Comparison of ENCODE assay signal across 8 cellular contexts in the genomic region with DNA sequence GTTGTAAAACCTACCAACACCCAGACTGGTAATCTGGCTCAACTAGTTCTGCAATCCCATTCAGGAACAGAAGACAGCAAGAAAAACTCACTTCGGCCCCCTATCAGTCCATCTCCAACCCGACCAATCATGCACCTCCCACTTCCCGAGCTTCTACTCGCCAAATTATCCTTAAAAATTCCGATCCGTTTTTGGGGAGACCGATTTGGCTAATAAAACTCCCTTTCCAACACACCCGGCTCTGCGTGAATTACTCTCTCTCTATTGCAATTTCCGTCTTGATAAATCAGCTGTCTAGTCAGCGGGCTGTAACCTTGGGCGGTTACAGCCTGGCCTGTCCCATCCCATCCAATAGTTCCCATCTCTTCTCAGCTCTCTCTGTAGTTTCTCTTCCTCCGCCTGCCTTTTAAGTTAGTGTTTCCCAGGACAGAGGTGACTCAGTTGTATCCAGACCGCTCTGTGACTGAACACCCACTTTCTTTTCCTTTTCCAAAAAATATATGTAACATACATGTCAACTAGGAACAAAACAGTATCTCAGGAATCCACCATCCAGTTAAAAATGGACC. TPM values are rescaled to one million over a fixed set of nuclear protein-coding genes. Genes with fewer than 3 reads are reported as not detected.
DNase-seq lines count a peak whose midpoint lies in the region; ATAC-seq, FAIRE-seq and TF ChIP-seq lines count a peak whose summit lies in the region.

No MANE protein-coding gene starts in this region.

- TF ChIP-seq CTCF in GM12878 (IDR thresholded peaks at IDR 0.05 in 2 of 3, conservative IDR thresholded peaks at IDR 0.05 in 1 of 3; ENCODE audit: control insufficient read depth in 2 of 3, extremely low read depth in 1 of 3, insufficient read depth in 1 of 3, low read depth in 3 of 3, low read length in 3 of 3) = no peak

- no peaks in the 10 kb centered on the region for H3K9me3 ChIP-seq in GM12878 (replicated peaks; ENCODE audit: control insufficient read depth, insufficient read depth, low read length)
- no peaks in the 10 kb centered on the region for H3K9me3 ChIP-seq in skeletal muscle tissue (ENCODE audit: control insufficient read depth in 3 of 3, low read length in 3 of 3)

- H2AFZ ChIP-seq in GM12878 (ENCODE audit: control insufficient read depth, low read depth, low read length) = peak overlapping the region; percentile 84

- H3K79me2 ChIP-seq in GM12878 (ENCODE audit: control insufficient read depth, insufficient read depth, low read length) = peaks cover 49% of the 10 kb centered on the region

- no peaks in the 10 kb centered on the region for H4K20me1 ChIP-seq in GM12878 (ENCODE audit: control insufficient read depth, insufficient read depth)

- peaks cover 18% of the 10 kb centered on the region for H3K4me1 ChIP-seq in GM12878 (ENCODE audit: control insufficient read depth, insufficient read depth, low read length)
- H3K4me1 ChIP-seq in skeletal muscle tissue (ENCODE audit: control insufficient read depth in 3 of 3, insufficient read depth in 3 of 3, low read length in 3 of 3) = peaks cover 42 to 61% (median 59%) of the 10 kb centered on the region in 3 donors

- peak overlapping the region; percentile 94 for H3K9ac ChIP-seq in GM12878 (ENCODE audit: control insufficient read depth, insufficient read depth, low read length)
- H3K9ac ChIP-seq in skeletal muscle tissue (ENCODE audit: low read depth in 1 of 3, low read length in 3 of 3) = peak overlapping the region; percentile 96 to 100 (median 99)

- RAD21 ChIA-PET in GM12878 (lab: Charles Lee; ENCODE audit: unreplicated experiment) = interaction anchor here (0.6 to 2.9 kb wide), 10 partner anchors 11 to 283 kb away, joined by 3 to 9 read pairs (median 4); a partner anchor contains a TSS

- H3K27me3 ChIP-seq in GM12878 (replicated peaks in 1 of 2; ENCODE audit: control insufficient read depth in 2 of 2, insufficient read depth in 2 of 2, low read length in 1 of 2) = no peaks in the 10 kb centered on the region
- no peaks in the 10 kb centered on the region for H3K27me3 ChIP-seq in skeletal muscle tissue (ENCODE audit: control insufficient read depth in 3 of 3, insufficient read depth in 3 of 3, low read length in 3 of 3)

- peak overlapping the region; percentile 83 for H3K4me3 ChIP-seq in GM12878
- peak overlapping the region; percentile 86 for H3K4me3 ChIP-seq in iPS-11a (ENCODE audit: low read depth, low read length)
- H3K4me3 ChIP-seq in skeletal muscle tissue (ENCODE audit: low read length in 3 of 3) = peak overlapping the region; percentile 94 to 98 (median 97)

- BruUV-seq in GM12878 (replicated peaks; lab: Mats Ljungman, UMichigan) = TSS peak; percentile 98

- no peak for TF ChIP-seq RAD21 in GM12878 (IDR thresholded peaks at IDR 0.05; ENCODE audit: insufficient read depth, low read depth, low read length)

- whole genome bisulfite sequencing in GM12878 (ENCODE audit: insufficient coverage, insufficient replicate concordance, low lambda C conversion rate, missing lambda C conversion rate) = under 1% methylated on average over 14 of the region's 14 CpGs

- no peak for TF ChIP-seq EP300 in GM12878 (IDR thresholded peaks at IDR 0.05; ENCODE audit: borderline replicate concordance in 1 of 2, control insufficient read depth in 1 of 2, low read depth in 2 of 2, low read length in 2 of 2)

- in situ Hi-C loops in GM12878 (cut with MboI) = no loop called here

- DNase-seq in activated T-cell treated with anti-CD3 and anti-CD28 coated beads for 24 hours (ENCODE audit: low read depth) (peak; percentile 11), activated T-cell treated with anti-CD3 and anti-CD28 coated beads for 4 hours (no peak), NOMO-1 (lab: John Stamatoyannopoulos, UW; ENCODE audit: unreplicated experiment in 2 of 2) (peak; percentile 84 to 87), GM12878 (ENCODE audit: low read depth, low spot score) (peak; percentile 8)

- SMC1A ChIA-PET in GM12878 (lab: Charles Lee; ENCODE audit: uncharacterized antibody, unreplicated experiment) = interaction anchor here (0.7 to 2.5 kb wide), 5 partner anchors 11 to 300 kb away, joined by 3 to 16 read pairs (median 4); no protein-coding TSS in a partner anchor

- no peak for FAIRE-seq in GM12878 (lab: Jason Lieb, UNC)

- CTCF ChIA-PET in GM12878 (lab: Yijun Ruan, JAX) = interaction anchor here (0.7 to 4.6 kb wide), 14 partner anchors 8 to 367 kb away, joined by 3 to 53 read pairs (median 6); no protein-coding TSS in a partner anchor

- intact Hi-C loops in GM12878 (cut with micrococcal nuclease; ENCODE audit: unreplicated experiment) = loop anchor here (2.0 to 5.0 kb wide), 2 partner anchors 198 to 369 kb away; a partner anchor contains a TSS

- peak; percentile 7 for ATAC-seq in HG02759 (IDR thresholded peaks at IDR 0.05; ENCODE audit: unreplicated experiment)
- peak; percentile 55 for ATAC-seq in GM12878
- ATAC-seq in HG02763 (IDR thresholded peaks at IDR 0.05; ENCODE audit: unreplicated experiment) = no peak

- no peak for TF ChIP-seq POLR2A in GM12878 (IDR thresholded peaks at IDR 0.05; ENCODE audit: low read depth, low read length)

- POLR2A ChIA-PET in GM12878 (lab: Charles Lee) = interaction anchor here (0.7 to 2.1 kb wide), 10 partner anchors 7 to 438 kb away, joined by 3 to 7 read pairs (median 4); a partner anchor contains a TSS

- no peaks in the 10 kb centered on the region; a peak in 1 of 4 replicates for H3K36me3 ChIP-seq in GM12878 (ENCODE audit: control insufficient read depth in 2 of 2, insufficient read depth in 2 of 2, low read length in 1 of 2)
- H3K36me3 ChIP-seq in skeletal muscle tissue (ENCODE audit: control insufficient read depth in 3 of 3, insufficient read depth in 3 of 3, low read length in 3 of 3) = peaks cover 2 to 7% (median 3%) of the 10 kb centered on the region in 3 donors

- H3K27ac ChIP-seq in GM12878 (ENCODE audit: control insufficient read depth, insufficient read depth) (peak overlapping the region; percentile 85), skeletal muscle tissue (ENCODE audit: low read depth, low read length) (peak overlapping the region; percentile 94)

- peak overlapping the region; percentile 93 for H3K4me2 ChIP-seq in GM12878 (ENCODE audit: control insufficient read depth, insufficient read depth)

TF ChIP-seq in GM12878, 131 proteins besides CTCF, POLR2A, EP300 and RAD21:
- no peak for TF ChIP-seq SMC3 (IDR thresholded peaks at IDR 0.05; ENCODE audit: borderline replicate concordance, low read length)
- TF ChIP-seq, protein P1, sequence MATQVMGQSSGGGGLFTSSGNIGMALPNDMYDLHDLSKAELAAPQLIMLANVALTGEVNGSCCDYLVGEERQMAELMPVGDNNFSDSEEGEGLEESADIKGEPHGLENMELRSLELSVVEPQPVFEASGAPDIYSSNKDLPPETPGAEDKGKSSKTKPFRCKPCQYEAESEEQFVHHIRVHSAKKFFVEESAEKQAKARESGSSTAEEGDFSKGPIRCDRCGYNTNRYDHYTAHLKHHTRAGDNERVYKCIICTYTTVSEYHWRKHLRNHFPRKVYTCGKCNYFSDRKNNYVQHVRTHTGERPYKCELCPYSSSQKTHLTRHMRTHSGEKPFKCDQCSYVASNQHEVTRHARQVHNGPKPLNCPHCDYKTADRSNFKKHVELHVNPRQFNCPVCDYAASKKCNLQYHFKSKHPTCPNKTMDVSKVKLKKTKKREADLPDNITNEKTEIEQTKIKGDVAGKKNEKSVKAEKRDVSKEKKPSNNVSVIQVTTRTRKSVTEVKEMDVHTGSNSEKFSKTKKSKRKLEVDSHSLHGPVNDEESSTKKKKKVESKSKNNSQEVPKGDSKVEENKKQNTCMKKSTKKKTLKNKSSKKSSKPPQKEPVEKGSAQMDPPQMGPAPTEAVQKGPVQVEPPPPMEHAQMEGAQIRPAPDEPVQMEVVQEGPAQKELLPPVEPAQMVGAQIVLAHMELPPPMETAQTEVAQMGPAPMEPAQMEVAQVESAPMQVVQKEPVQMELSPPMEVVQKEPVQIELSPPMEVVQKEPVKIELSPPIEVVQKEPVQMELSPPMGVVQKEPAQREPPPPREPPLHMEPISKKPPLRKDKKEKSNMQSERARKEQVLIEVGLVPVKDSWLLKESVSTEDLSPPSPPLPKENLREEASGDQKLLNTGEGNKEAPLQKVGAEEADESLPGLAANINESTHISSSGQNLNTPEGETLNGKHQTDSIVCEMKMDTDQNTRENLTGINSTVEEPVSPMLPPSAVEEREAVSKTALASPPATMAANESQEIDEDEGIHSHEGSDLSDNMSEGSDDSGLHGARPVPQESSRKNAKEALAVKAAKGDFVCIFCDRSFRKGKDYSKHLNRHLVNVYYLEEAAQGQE (IDR thresholded peaks at IDR 0.05; ENCODE audit: low read depth, low read length) = no peak
- no peak for TF ChIP-seq CBFB (IDR thresholded peaks at IDR 0.05; ENCODE audit: low read depth)
- TF ChIP-seq TAF1 (IDR thresholded peaks at IDR 0.05; ENCODE audit: borderline replicate concordance, low read depth, low read length) = peak; percentile 33; the same call in 1 of the 2 replicates
- 0 out of 2 replicates have a peak, but pooled peaks have one; percentile 17 for TF ChIP-seq WRNIP1 (IDR thresholded peaks at IDR 0.05; ENCODE audit: borderline replicate concordance, low read depth, low read length)
TF ChIP-seq in GM12878: peak in this region for 2.

RNA-seq across cellular contexts. Expression of a gene that starts 0.8 kb away (rescaled TPM):
- 117 and 142 TPM in 2 replicates for total RNA-seq in GM12878 (2013; cell fraction: nucleolus; rRNA removed)
- total RNA-seq in GM12878 (2014; rRNA removed) (43.8 and 47.6 TPM in 2 replicates), GM12878 (2014; rRNA removed; fragmentation: Illumina TruSeq; extraction: Trizol) (31.2 and 33.4 TPM in 2 replicates), GM12878 (2021) (50.0 and 54.0 TPM in 2 replicates), skeletal muscle tissue (32.9 TPM)
- 11.5 TPM for polyA plus RNA-seq in GM12878 (2011; ENCODE audit: low read depth)
- polyA plus RNA-seq in GM12878 (2011; rRNA removed) (19.9 and 31.7 TPM in 2 replicates), GM12878 (2014; fragmentation: Illumina TruSeq; extraction: Trizol) (35.2 and 39.8 TPM in 2 replicates), GM12878 (2014; fragmentation: Nextera tagmentation; extraction: Ambion mirVana) (10 to 100 TPM; 12.7 to 21.5 TPM), GM12878 (2014; rRNA removed) (53.8 and 54.4 TPM in 2 replicates), GM12878 (2016; fragmentation: Nextera tagmentation; extraction: Ambion mirVana) (10 to 100 TPM; 55.9 to 63.1 TPM)
- 38.5 and 43.8 TPM in 2 replicates for polyA plus RNA-seq in GM12878 (2011; cell fraction: cytosol; rRNA removed)
- polyA plus RNA-seq in GM12878 (2011; cell fraction: nucleus; rRNA removed) = 80.0 and 94.9 TPM in 2 replicates
- 19.4 and 22.8 TPM in 2 replicates for polyA plus RNA-seq in GM12878 (2012)
- polyA minus RNA-seq in GM12878 (2011; rRNA and poly(A)+ RNA removed) = 39.1 and 59.7 TPM in 2 replicates
- 9.6 and 14.9 TPM in 2 replicates for polyA minus RNA-seq in GM12878 (2011; cell fraction: cytosol; rRNA and poly(A)+ RNA removed)
- 48.0 and 101 TPM in 2 replicates for polyA minus RNA-seq in GM12878 (2011; cell fraction: nucleus; rRNA and poly(A)+ RNA removed)
